15 cellular contexts compared by ENCODE assay signal in genomic region chr6:51112731-51113130, GRCh38.
DNase-seq lines count a peak whose midpoint lies in the region; ATAC-seq and TF ChIP-seq lines count a peak whose summit lies in the region.
"Had no signal": no experiment of that assay in that cellular context is flagged by ENCODE, and none has a peak within 500 bp of the region (broad histone marks: within the 10 kb centered on the region; RNA-seq: fewer than 3 reads in every experiment).

No MANE protein-coding gene starts in this region.

- H3K4me2 ChIP-seq in trophoblast cell (ENCODE audit: low read length), result no peak overlapping the region
- H3K4me2 ChIP-seq: A549, BLaER1 had no signal

- H3K79me2 ChIP-seq in trophoblast cell (ENCODE audit: control insufficient read depth, insufficient read depth, low read length, poor library complexity), result no peaks in the 10 kb centered on the region

- no peak overlapping the region for H2BK120ac ChIP-seq in trophoblast cell (ENCODE audit: insufficient read depth, low read length, poor library complexity)

- POLR2A ChIA-PET in MCF 10A (lab: Yijun Ruan, JAX), result no interaction called here

- DNase-seq in AG10803 (ENCODE audit: low read depth) (peak; percentile 65), fibroblast of the conjunctiva (ENCODE audit: low read depth) (peak; percentile 48), trophoblast cell (peak; percentile 79 to 92), activated T-cell treated with anti-CD3 and anti-CD28 coated beads for 4 hours (no peak), MCF 10A (ENCODE audit: unreplicated experiment) (no peak), NCI-H526 (lab: John Stamatoyannopoulos, UW) (no peak)
- DNase-seq: AML-193, DMS 273 treated with DMSO at 0.1 percent for 48 hours, GM23248, IMR-90 had no signal

- TF ChIP-seq CTCF in AG10803 (conservative IDR thresholded peaks at IDR 0.05; ENCODE audit: low read length) (no peak), MCF 10A (IDR thresholded peaks at IDR 0.05; ENCODE audit: unreplicated experiment) (no peak)

- H3K4me1 Mint-ChIP-seq in MCF 10A (ENCODE audit: insufficient read depth, unreplicated experiment), result peaks cover 4% of the 10 kb centered on the region

- no TSS peak for BruUV-seq in MCF 10A (replicated peaks; lab: Mats Ljungman, UMichigan)

- no peak overlapping the region for H2BK5ac ChIP-seq in trophoblast cell (ENCODE audit: low read depth, low read length, poor library complexity)

- intact Hi-C loops in MCF 10A (cut with micrococcal nuclease), result no loop called here

- H3K4me3 Mint-ChIP-seq in MCF 10A (ENCODE audit: unreplicated experiment), result no peak overlapping the region

- H3K27me3 ChIP-seq in trophoblast cell (ENCODE audit: insufficient read depth, low read length), result no peaks in the 10 kb centered on the region
- H3K27me3 ChIP-seq: BLaER1 had no signal

- no peak overlapping the region for H3K27ac ChIP-seq in trophoblast cell (ENCODE audit: low read depth, low read length)
- H3K27ac ChIP-seq: A549, BLaER1, GM23248 had no signal

- H3K4me3 ChIP-seq in AG10803 (ENCODE audit: low read length) (no peak overlapping the region), trophoblast cell (ENCODE audit: low read depth, low read length) (no peak overlapping the region)
- H3K4me3 ChIP-seq: A549, BLaER1, GM12878, GM23248 had no signal

- H3K4ac ChIP-seq in trophoblast cell (ENCODE audit: low read depth, low read length), result no peak overlapping the region

- H3K27me3 Mint-ChIP-seq in MCF 10A (ENCODE audit: insufficient read depth, unreplicated experiment), result no peaks in the 10 kb centered on the region

- peak; percentile 39 for ATAC-seq in esophagus mucosa
- ATAC-seq: A549, GM12878, HCT116 had no signal

- H3K79me1 ChIP-seq in trophoblast cell (ENCODE audit: low read length), result no peaks in the 10 kb centered on the region

- no peaks in the 10 kb centered on the region for H3K9me3 Mint-ChIP-seq in MCF 10A (ENCODE audit: unreplicated experiment)

- H3K14ac ChIP-seq in trophoblast cell (ENCODE audit: low read length), result no peak overlapping the region

- no peak overlapping the region for H3K27ac Mint-ChIP-seq in MCF 10A (ENCODE audit: low read depth, unreplicated experiment)

- H3K9me3 ChIP-seq in trophoblast cell (ENCODE audit: insufficient read depth, low read depth, low read length), result no peaks in the 10 kb centered on the region
- H3K9me3 ChIP-seq: A549, BLaER1 had no signal

- no peak overlapping the region for H4K12ac ChIP-seq in trophoblast cell (ENCODE audit: low read depth, low read length)

- no CpG with 5 or more reads among the region's 5 CpGs for WGBS in trophoblast cell (ENCODE audit: extremely low coverage, insufficient coverage, insufficient read length)

- no peak overlapping the region for H4K91ac ChIP-seq in trophoblast cell (ENCODE audit: low read depth, low read length)

- H3K18ac ChIP-seq in trophoblast cell (ENCODE audit: low read length), result no peak overlapping the region

- no peak overlapping the region for H4K8ac ChIP-seq in trophoblast cell (ENCODE audit: low read depth, low read length)

- no peaks in the 10 kb centered on the region for H3K36me3 Mint-ChIP-seq in MCF 10A (ENCODE audit: insufficient read depth, unreplicated experiment)

- H3K4me1 ChIP-seq in trophoblast cell (ENCODE audit: control insufficient read depth in 1 of 2, insufficient read depth in 2 of 2, low read length in 2 of 2), result no peaks in the 10 kb centered on the region
- H3K4me1 ChIP-seq: A549, BLaER1 had no signal

- no peak overlapping the region for H2BK12ac ChIP-seq in trophoblast cell (ENCODE audit: low read length)

- H3K9ac ChIP-seq in trophoblast cell (ENCODE audit: low read length), result no peak overlapping the region
- H3K9ac ChIP-seq: BLaER1, GM23248 had no signal

- CTCF ChIA-PET in MCF 10A (lab: Yijun Ruan, JAX), result interaction anchor here (0.6 kb wide), 1 partner anchor 67 kb away, joined by 3 read pairs; no protein-coding TSS in a partner anchor

- H3K36me3 ChIP-seq in trophoblast cell (ENCODE audit: control insufficient read depth in 1 of 2, insufficient read depth in 2 of 2, low read length in 2 of 2), result no peaks in the 10 kb centered on the region
- H3K36me3 ChIP-seq: BLaER1 had no signal

- no peak overlapping the region for H2AFZ ChIP-seq in trophoblast cell (ENCODE audit: insufficient read depth, low read length, poor library complexity)
- H2AFZ ChIP-seq: GM23248 had no signal

- H3K23ac ChIP-seq in trophoblast cell (ENCODE audit: low read length), result no peak overlapping the region

- H2AK5ac ChIP-seq in trophoblast cell (ENCODE audit: low read length), result no peak overlapping the region

Comparison
In these comparisons a context has a peak if more than half of its experiments do, and no peak if none do; other contexts are left out.
1. DNase-seq: peak in AG10803 (single experiment), fibroblast of the conjunctiva (single experiment) and trophoblast cell (2 of 2); none in activated T-cell treated with anti-CD3 and anti-CD28 coated beads for 4 hours (single experiment), MCF 10A (single experiment) and NCI-H526 (0 of 2).